1 cellular context compared by ENCODE assay signal in the genomic region with DNA sequence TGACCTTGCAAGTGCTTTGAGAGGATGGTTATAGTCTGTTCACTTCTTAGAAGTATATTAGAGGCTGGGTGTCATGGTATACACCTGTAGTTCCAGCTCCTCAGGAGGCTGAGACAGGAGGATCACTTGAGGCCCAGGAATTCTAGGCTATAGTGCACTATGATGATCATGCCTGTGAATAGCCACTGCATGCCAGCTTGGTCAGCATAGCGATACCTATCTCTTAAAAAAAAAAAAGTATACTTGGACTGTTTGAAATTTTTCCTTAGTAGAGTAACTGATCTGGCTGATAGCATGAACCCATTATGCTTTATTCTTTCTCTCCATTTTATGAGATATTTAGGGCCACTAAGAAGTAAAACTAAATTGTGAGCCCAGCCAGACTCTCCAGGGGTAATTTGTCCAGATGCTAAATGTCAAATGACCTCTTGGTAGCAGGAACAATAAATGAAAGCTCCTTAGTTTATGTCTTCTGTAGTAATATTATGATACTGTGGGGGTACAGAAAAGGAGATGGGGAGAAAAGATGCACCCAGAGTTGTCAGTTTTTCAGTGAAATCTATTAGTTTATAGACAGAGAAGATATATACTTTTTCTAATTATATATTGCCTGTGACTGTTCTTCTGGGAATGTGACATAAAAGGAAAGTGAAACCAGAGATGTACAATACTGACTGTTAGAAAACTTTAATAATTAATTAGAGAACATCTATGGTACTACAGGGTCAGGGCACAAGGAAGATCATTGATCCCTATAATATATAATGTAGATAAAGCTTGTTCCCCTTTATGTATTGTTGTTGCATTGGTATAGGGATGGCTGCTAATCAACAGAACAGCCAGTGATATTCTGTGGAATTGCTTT.
TF ChIP-seq lines count a peak whose summit lies in the region.

No MANE protein-coding gene starts in this region.

TF ChIP-seq in HepG2, 621 proteins besides CTCF, POLR2A, EP300 and RAD21:
- TF ChIP-seq, protein P1, sequence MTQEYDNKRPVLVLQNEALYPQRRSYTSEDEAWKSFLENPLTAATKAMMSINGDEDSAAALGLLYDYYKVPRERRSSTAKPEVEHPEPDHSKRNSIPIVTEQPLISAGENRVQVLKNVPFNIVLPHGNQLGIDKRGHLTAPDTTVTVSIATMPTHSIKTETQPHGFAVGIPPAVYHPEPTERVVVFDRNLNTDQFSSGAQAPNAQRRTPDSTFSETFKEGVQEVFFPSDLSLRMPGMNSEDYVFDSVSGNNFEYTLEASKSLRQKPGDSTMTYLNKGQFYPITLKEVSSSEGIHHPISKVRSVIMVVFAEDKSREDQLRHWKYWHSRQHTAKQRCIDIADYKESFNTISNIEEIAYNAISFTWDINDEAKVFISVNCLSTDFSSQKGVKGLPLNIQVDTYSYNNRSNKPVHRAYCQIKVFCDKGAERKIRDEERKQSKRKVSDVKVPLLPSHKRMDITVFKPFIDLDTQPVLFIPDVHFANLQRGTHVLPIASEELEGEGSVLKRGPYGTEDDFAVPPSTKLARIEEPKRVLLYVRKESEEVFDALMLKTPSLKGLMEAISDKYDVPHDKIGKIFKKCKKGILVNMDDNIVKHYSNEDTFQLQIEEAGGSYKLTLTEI (CRISPR knock-in tag; conservative IDR thresholded peaks at IDR 0.05): no peak
- TF ChIP-seq ZNF383 (CRISPR knock-in tag; IDR thresholded peaks at IDR 0.05; ENCODE audit: borderline replicate concordance) (no peak), SP4 (CRISPR knock-in tag; IDR thresholded peaks at IDR 0.05) (no peak), ZNF776 (CRISPR knock-in tag; IDR thresholded peaks at IDR 0.05) (no peak), GFI1 (CRISPR knock-in tag; IDR thresholded peaks at IDR 0.05; ENCODE audit: borderline replicate concordance) (no peak), ZNF251 (CRISPR knock-in tag; IDR thresholded peaks at IDR 0.05) (no peak), MTA1 (CRISPR knock-in tag; IDR thresholded peaks at IDR 0.05; ENCODE audit: borderline replicate concordance) (no peak), KDM2A (CRISPR knock-in tag; IDR thresholded peaks at IDR 0.05; ENCODE audit: borderline replicate concordance, low read depth) (no peak), CBX5 (CRISPR knock-in tag; IDR thresholded peaks at IDR 0.05; ENCODE audit: borderline replicate concordance) (no peak), PHF21A (CRISPR knock-in tag; IDR thresholded peaks at IDR 0.05) (no peak), SNAPC2 (CRISPR knock-in tag; IDR thresholded peaks at IDR 0.05) (no peak), ZNF615 (CRISPR knock-in tag; IDR thresholded peaks at IDR 0.05; ENCODE audit: borderline replicate concordance) (no peak), CAMTA2 (CRISPR knock-in tag; IDR thresholded peaks at IDR 0.05; ENCODE audit: borderline replicate concordance) (no peak)
- TF ChIP-seq, protein P2, sequence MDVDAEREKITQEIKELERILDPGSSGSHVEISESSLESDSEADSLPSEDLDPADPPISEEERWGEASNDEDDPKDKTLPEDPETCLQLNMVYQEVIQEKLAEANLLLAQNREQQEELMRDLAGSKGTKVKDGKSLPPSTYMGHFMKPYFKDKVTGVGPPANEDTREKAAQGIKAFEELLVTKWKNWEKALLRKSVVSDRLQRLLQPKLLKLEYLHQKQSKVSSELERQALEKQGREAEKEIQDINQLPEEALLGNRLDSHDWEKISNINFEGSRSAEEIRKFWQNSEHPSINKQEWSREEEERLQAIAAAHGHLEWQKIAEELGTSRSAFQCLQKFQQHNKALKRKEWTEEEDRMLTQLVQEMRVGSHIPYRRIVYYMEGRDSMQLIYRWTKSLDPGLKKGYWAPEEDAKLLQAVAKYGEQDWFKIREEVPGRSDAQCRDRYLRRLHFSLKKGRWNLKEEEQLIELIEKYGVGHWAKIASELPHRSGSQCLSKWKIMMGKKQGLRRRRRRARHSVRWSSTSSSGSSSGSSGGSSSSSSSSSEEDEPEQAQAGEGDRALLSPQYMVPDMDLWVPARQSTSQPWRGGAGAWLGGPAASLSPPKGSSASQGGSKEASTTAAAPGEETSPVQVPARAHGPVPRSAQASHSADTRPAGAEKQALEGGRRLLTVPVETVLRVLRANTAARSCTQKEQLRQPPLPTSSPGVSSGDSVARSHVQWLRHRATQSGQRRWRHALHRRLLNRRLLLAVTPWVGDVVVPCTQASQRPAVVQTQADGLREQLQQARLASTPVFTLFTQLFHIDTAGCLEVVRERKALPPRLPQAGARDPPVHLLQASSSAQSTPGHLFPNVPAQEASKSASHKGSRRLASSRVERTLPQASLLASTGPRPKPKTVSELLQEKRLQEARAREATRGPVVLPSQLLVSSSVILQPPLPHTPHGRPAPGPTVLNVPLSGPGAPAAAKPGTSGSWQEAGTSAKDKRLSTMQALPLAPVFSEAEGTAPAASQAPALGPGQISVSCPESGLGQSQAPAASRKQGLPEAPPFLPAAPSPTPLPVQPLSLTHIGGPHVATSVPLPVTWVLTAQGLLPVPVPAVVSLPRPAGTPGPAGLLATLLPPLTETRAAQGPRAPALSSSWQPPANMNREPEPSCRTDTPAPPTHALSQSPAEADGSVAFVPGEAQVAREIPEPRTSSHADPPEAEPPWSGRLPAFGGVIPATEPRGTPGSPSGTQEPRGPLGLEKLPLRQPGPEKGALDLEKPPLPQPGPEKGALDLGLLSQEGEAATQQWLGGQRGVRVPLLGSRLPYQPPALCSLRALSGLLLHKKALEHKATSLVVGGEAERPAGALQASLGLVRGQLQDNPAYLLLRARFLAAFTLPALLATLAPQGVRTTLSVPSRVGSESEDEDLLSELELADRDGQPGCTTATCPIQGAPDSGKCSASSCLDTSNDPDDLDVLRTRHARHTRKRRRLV (CRISPR knock-in tag; IDR thresholded peaks at IDR 0.05): no peak
